ENCODE assay signal across 24 cellular contexts in genomic region chr1:171476829-171477228, GRCh38.
"Had no signal": no experiment of that assay in that cellular context is flagged by ENCODE, and none has a peak within 500 bp of the region (broad histone marks: within the 10 kb centered on the region; RNA-seq: fewer than 3 reads in every experiment).

No MANE protein-coding gene starts in this region.

- H3K9ac ChIP-seq: parathyroid adenoma had no signal

- H3K27me3 Mint-ChIP-seq: effector memory CD8-positive, alpha-beta T cell; progenitor cell of endocrine pancreas had no signal

- ATAC-seq: effector memory CD8-positive, alpha-beta T cell; esophagus mucosa; gastrocnemius medialis; left ventricle myocardium superior; lower lobe of right lung; naive thymus-derived CD8-positive, alpha-beta T cell; sciatic nerve had no signal

- H2AFZ ChIP-seq: parathyroid adenoma had no signal

- H3K27me3 ChIP-seq: gastrocnemius medialis, stomach, thyroid gland had no signal

- H3K9me3 ChIP-seq: gastrocnemius medialis, lower lobe of right lung, stomach, thyroid gland had no signal

- H3K27ac ChIP-seq: gastrocnemius medialis, lower lobe of right lung, parathyroid adenoma, stomach, thyroid gland had no signal

- H3K4me1 ChIP-seq: gastrocnemius medialis, lower lobe of right lung, parathyroid adenoma, stomach, thyroid gland had no signal

- H3K36me3 ChIP-seq: gastrocnemius medialis, lower lobe of right lung, stomach, thyroid gland had no signal

- H3K4me1 Mint-ChIP-seq: memory B cell had no signal

- H3K4me3 Mint-ChIP-seq: effector memory CD8-positive, alpha-beta T cell; memory B cell; naive thymus-derived CD8-positive, alpha-beta T cell; neural crest cell had no signal

- H3K36me3 Mint-ChIP-seq: memory B cell; naive thymus-derived CD8-positive, alpha-beta T cell had no signal

- H3K79me2 ChIP-seq: parathyroid adenoma had no signal

- H3K27ac Mint-ChIP-seq: effector memory CD8-positive, alpha-beta T cell; memory B cell; naive thymus-derived CD8-positive, alpha-beta T cell; progenitor cell of endocrine pancreas had no signal

- H3K9me3 Mint-ChIP-seq: effector memory CD8-positive, alpha-beta T cell; naive thymus-derived CD8-positive, alpha-beta T cell; neural crest cell had no signal

- H3K4me3 ChIP-seq: gastrocnemius medialis, lower lobe of right lung, smooth muscle cell, stomach, thyroid gland had no signal

- H3K4me2 ChIP-seq: smooth muscle cell had no signal

- DNase-seq: cortex of kidney; effector memory CD8-positive, alpha-beta T cell; foreskin fibroblast; gastrocnemius medialis; head of caudate nucleus; left ventricle myocardium superior; lower lobe of right lung; midbrain; naive thymus-derived CD8-positive, alpha-beta T cell; stimulated activated CD4-positive, alpha-beta T cell treated with anti-CD3 and anti-CD28 coated beads, Interleukin-12 subunit alpha, Interleukin-12 subunit beta, amount 100 ng/mL, for 4 hours; stimulated activated CD4-positive, alpha-beta T cell treated with anti-CD3 and anti-CD28 coated beads, Interleukin-1b, Interleukin-23, amount 100 ng/mL, for 48 hours; stimulated activated CD4-positive, alpha-beta T cell treated with anti-CD3 and anti-CD28 coated beads, Interleukin-4, amount 100 ng/mL, for 1 hour; stimulated activated CD8-positive, alpha-beta memory T cell treated with anti-CD3 and anti-CD28 coated beads, Interleukin-4, amount 100 ng/mL, for 48 hours; stimulated activated naive CD4-positive, alpha-beta T cell treated with Interleukin-2 at 50 U/mL for 16 hours; stomach; thyroid gland; trophoblast cell had no signal
